1 cellular context compared by ENCODE assay signal in genomic region chr5:76716456-76717157, GRCh38.
TF ChIP-seq lines count a peak whose summit lies in the region.

No MANE protein-coding gene starts in this region.

TF ChIP-seq in K562, 482 proteins besides CTCF, POLR2A, EP300 and RAD21 (continued from another document):
- TF ChIP-seq ZNF277 (CRISPR knock-in tag; IDR thresholded peaks at IDR 0.05; ENCODE audit: borderline replicate concordance) (no peak), NRF1 (conservative IDR thresholded peaks at IDR 0.05 in 1 of 2, IDR thresholded peaks at IDR 0.05 in 1 of 2) (peak; percentile 77 to 79), ELF1 (tag; IDR thresholded peaks at IDR 0.05) (0 out of 2 replicates have a peak, but pooled peaks have one; percentile 28), TEAD1 (CRISPR knock-in tag; IDR thresholded peaks at IDR 0.05) (peak in 1 of 2 experiments; percentile 26; a peak in 1 of 4 replicates), NFXL1 (CRISPR knock-in tag; IDR thresholded peaks at IDR 0.05) (no peak), ZFX (CRISPR knock-in tag; IDR thresholded peaks at IDR 0.05) (peak; percentile 35), ZNF143 (CRISPR knock-in tag; IDR thresholded peaks at IDR 0.05) (0 out of 2 replicates have a peak, but pooled peaks have one; percentile 17), MYC (IDR thresholded peaks at IDR 0.05; ENCODE audit: low read depth, low read length) (peak; percentile 65), MYC (CRISPR knock-in tag; IDR thresholded peaks at IDR 0.05; ENCODE audit: borderline replicate concordance, low read depth) (no peak), SIN3A (IDR thresholded peaks at IDR 0.05; ENCODE audit: borderline replicate concordance in 2 of 2, control insufficient read depth in 1 of 2, low read depth in 2 of 2, low read length in 2 of 2) (peak in 1 of 2 experiments; percentile 46; a peak in 1 of 4 replicates), MAX (CRISPR knock-in tag; IDR thresholded peaks at IDR 0.05) (peak; percentile 67), E2F6 (IDR thresholded peaks at IDR 0.05; ENCODE audit: borderline replicate concordance in 1 of 2, extremely low read depth in 1 of 2, insufficient read depth in 1 of 2, insufficient read length in 1 of 2, low read depth in 1 of 2, low read length in 1 of 2, poor library complexity in 1 of 2, severe bottlenecking in 1 of 2) (peak; percentile 41 to 71), EP400 (IDR thresholded peaks at IDR 0.05) (peak; percentile 51), MCM3 (IDR thresholded peaks at IDR 0.05) (no peak), MNT (conservative IDR thresholded peaks at IDR 0.05) (peak; percentile 60 to 62), PYGO2 (tag; IDR thresholded peaks at IDR 0.05) (no peak), CCAR2 (IDR thresholded peaks at IDR 0.05; ENCODE audit: low read depth, low read length) (no peak), STAT5A (IDR thresholded peaks at IDR 0.05; ENCODE audit: borderline replicate concordance, low read length) (0 out of 2 replicates have a peak, but pooled peaks have one; percentile 8), MEIS2 (IDR thresholded peaks at IDR 0.05; ENCODE audit: partially characterized antibody) (peak; percentile 7), L3MBTL2 (IDR thresholded peaks at IDR 0.05) (peak; percentile 64), HOMEZ (CRISPR knock-in tag; IDR thresholded peaks at IDR 0.05) (no peak), SOX6 (IDR thresholded peaks at IDR 0.05) (no peak), ZNF24 (IDR thresholded peaks at IDR 0.05) (no peak), CREB3L1 (IDR thresholded peaks at IDR 0.05; ENCODE audit: borderline replicate concordance, low read depth) (peak; percentile 32; the same call in 1 of the 2 replicates), MGA (IDR thresholded peaks at IDR 0.05) (peak; percentile 70), GABPB2 (CRISPR knock-in tag; conservative IDR thresholded peaks at IDR 0.05) (no peak), POLR2AphosphoS5 (IDR thresholded peaks at IDR 0.05; ENCODE audit: control insufficient read depth, insufficient read depth, low read depth, low read length) (0 out of 2 replicates have a peak, but pooled peaks have one; percentile 18), RBFOX2 (IDR thresholded peaks at IDR 0.05; ENCODE audit: low read depth, low read length) (peak; percentile 11; the same call in 1 of the 2 replicates), ZNF639 (CRISPR knock-in tag; conservative IDR thresholded peaks at IDR 0.05 in 1 of 2, IDR thresholded peaks at IDR 0.05 in 1 of 2) (0 out of 4 replicates have a peak, but pooled peaks of 1 of the 2 experiments have one; percentile 28), ZBTB7A (IDR thresholded peaks at IDR 0.05; ENCODE audit: borderline replicate concordance, control insufficient read depth, low read depth, low read length) (peak; percentile 58; the same call in 1 of the 2 replicates), CTCFL (IDR thresholded peaks at IDR 0.05; ENCODE audit: borderline replicate concordance, insufficient read depth, low read depth, low read length, poor library complexity, severe bottlenecking) (peak; percentile 31)
